Comparison of ENCODE assay signal across 8 cellular contexts in genomic region chr19:46713781-46714522, GRCh38. TPM values are rescaled to one million over a fixed set of nuclear protein-coding genes. Genes with fewer than 3 reads are reported as not detected.
DNase-seq lines count a peak whose midpoint lies in the region; ATAC-seq, FAIRE-seq and TF ChIP-seq lines count a peak whose summit lies in the region.

No MANE protein-coding gene starts in this region.

- intact Hi-C loops in sciatic nerve (cut with DNase I), result no loop called here

- H3K9me3 ChIP-seq in Loucy (ENCODE audit: insufficient read depth, low read depth, low read length) (no peaks in the 10 kb centered on the region), astrocyte (ENCODE audit: insufficient read depth, low read depth, low read length) (no peaks in the 10 kb centered on the region)

- H3K4me1 Mint-ChIP-seq in T-helper 2 cell treated with Interferon-gamma antibody and Interleukin-4, amounts not matched to agents 5 μg/mL and 100 μg/mL, for 36 hours (ENCODE audit: low read depth), result peaks cover 25% of the 10 kb centered on the region
- H3K4me1 Mint-ChIP-seq in astrocyte (ENCODE audit: low read depth, unreplicated experiment), result peaks cover 7% of the 10 kb centered on the region

- H3K4me2 ChIP-seq in Loucy (ENCODE audit: low read depth, low read length, poor library complexity, severe bottlenecking) (peak overlapping the region; percentile 98), astrocyte (ENCODE audit: low read length) (peak overlapping the region; percentile 100)

- H3K9ac ChIP-seq in Loucy (ENCODE audit: low read depth, low read length, poor library complexity, severe bottlenecking) (peak overlapping the region; percentile 100), astrocyte (ENCODE audit: low read length) (peak overlapping the region; percentile 91)

- peak overlapping the region; percentile 95 for H3K27ac Mint-ChIP-seq in T-helper 2 cell treated with Interferon-gamma antibody and Interleukin-4, amounts not matched to agents 5 μg/mL and 100 μg/mL, for 36 hours
- H3K27ac Mint-ChIP-seq in astrocyte (ENCODE audit: unreplicated experiment), result peak overlapping the region; percentile 72

- peak; percentile 87 for DNase-seq in ELF-1 (ENCODE audit: low read depth, low spot score)
- DNase-seq in T-helper 2 cell treated with Interferon-gamma antibody and Interleukin-4, amounts not matched to agents 5 μg/mL and 100 μg/mL, for 36 hours (ENCODE audit: low spot score), result peak; percentile 45
- DNase-seq in astrocyte (ENCODE audit: low read depth), result peak; percentile 66
- DNase-seq in hypothalamus (lab: John Stamatoyannopoulos, UW), result peak in 41 of 51 donors; percentile 6 to 80 (median 44)
- DNase-seq in sciatic nerve (ENCODE audit: low spot score), result peak; percentile 93
- DNase-seq in middle frontal gyrus (ENCODE audit: extremely low spot score, low spot score), result no peak

- TF ChIP-seq CTCF in Loucy (conservative IDR thresholded peaks at IDR 0.05; ENCODE audit: low read length) (no peak), astrocyte (IDR thresholded peaks at IDR 0.05; ENCODE audit: insufficient read depth, low read depth, low read length) (no peak)

- peaks cover 8% of the 10 kb centered on the region for H3K27me3 ChIP-seq in Loucy (ENCODE audit: insufficient read depth, low read length, poor library complexity, severe bottlenecking)
- H3K27me3 ChIP-seq in astrocyte (ENCODE audit: insufficient read depth, low read length), result no peaks in the 10 kb centered on the region

- peak overlapping the region; percentile 95 for H3K4me3 Mint-ChIP-seq in T-helper 2 cell treated with Interferon-gamma antibody and Interleukin-4, amounts not matched to agents 5 μg/mL and 100 μg/mL, for 36 hours
- peak overlapping the region; percentile 91 for H3K4me3 Mint-ChIP-seq in astrocyte (ENCODE audit: unreplicated experiment)

- H3K27ac ChIP-seq in astrocyte (ENCODE audit: low read depth, low read length), result peak overlapping the region; percentile 78

- H3F3A ChIP-seq in Loucy (ENCODE audit: low read depth), result peaks cover 15% of the 10 kb centered on the region

- H3K79me2 ChIP-seq in Loucy (ENCODE audit: insufficient read depth, low read length), result peaks cover 67% of the 10 kb centered on the region
- H3K79me2 ChIP-seq in astrocyte (ENCODE audit: insufficient read depth, low read length), result peaks cover 31% of the 10 kb centered on the region

- FAIRE-seq in astrocyte (lab: Jason Lieb, UNC), result no peak

- H3K4me1 ChIP-seq in Loucy (ENCODE audit: insufficient read depth, low read length, poor library complexity, severe bottlenecking) (peaks cover 30% of the 10 kb centered on the region), astrocyte (ENCODE audit: insufficient read depth, low read length) (peaks cover 23% of the 10 kb centered on the region)

- no peaks in the 10 kb centered on the region for H3K27me3 Mint-ChIP-seq in T-helper 2 cell treated with Interferon-gamma antibody and Interleukin-4, amounts not matched to agents 5 μg/mL and 100 μg/mL, for 36 hours (ENCODE audit: low read depth)
- no peaks in the 10 kb centered on the region for H3K27me3 Mint-ChIP-seq in astrocyte (ENCODE audit: low read depth, unreplicated experiment)

- peaks cover 21% of the 10 kb centered on the region; the same call in 1 of the 2 replicates for H3K36me3 ChIP-seq in Loucy (ENCODE audit: insufficient read depth, low read length)
- H3K36me3 ChIP-seq in astrocyte (ENCODE audit: insufficient read depth, low read length), result peaks cover 4% of the 10 kb centered on the region

- H3K4me3 ChIP-seq in Loucy (ENCODE audit: low read length, poor library complexity, severe bottlenecking) (peak overlapping the region; percentile 85), astrocyte (ENCODE audit: insufficient read depth, low read depth, low read length) (peak overlapping the region; percentile 66)

- H4K20me1 ChIP-seq in Loucy (ENCODE audit: insufficient read depth, low read length, poor library complexity, severe bottlenecking), result peaks cover 38% of the 10 kb centered on the region
- H4K20me1 ChIP-seq in astrocyte (ENCODE audit: insufficient read depth, low read length), result peaks cover 14% of the 10 kb centered on the region

- H2AFZ ChIP-seq in Loucy (ENCODE audit: low read length) (no peak overlapping the region; the same call in 1 of the 2 replicates), astrocyte (ENCODE audit: low read depth, low read length) (peak overlapping the region; percentile 66)

- H3K36me3 Mint-ChIP-seq in T-helper 2 cell treated with Interferon-gamma antibody and Interleukin-4, amounts not matched to agents 5 μg/mL and 100 μg/mL, for 36 hours (ENCODE audit: low read depth), result peaks cover 51% of the 10 kb centered on the region
- H3K36me3 Mint-ChIP-seq in astrocyte (ENCODE audit: low read depth, unreplicated experiment), result peaks cover 2% of the 10 kb centered on the region

- ATAC-seq in sciatic nerve (peak; percentile 77), HG02798 (IDR thresholded peaks at IDR 0.05; ENCODE audit: poor library complexity, unreplicated experiment) (no peak)

- H3K9me3 Mint-ChIP-seq in T-helper 2 cell treated with Interferon-gamma antibody and Interleukin-4, amounts not matched to agents 5 μg/mL and 100 μg/mL, for 36 hours, result no peaks in the 10 kb centered on the region
- no peaks in the 10 kb centered on the region for H3K9me3 Mint-ChIP-seq in astrocyte (ENCODE audit: unreplicated experiment)

- no peaks in the 10 kb centered on the region for H3K9me2 ChIP-seq in Loucy (replicated peaks; ENCODE audit: low read depth, low read length)

RNA-seq across cellular contexts. Expression of gene PRKD2, which starts 3.0 kb away (rescaled TPM):
- 45.8 and 54.6 TPM in 2 replicates for total RNA-seq in astrocyte
- 54.0 TPM for total RNA-seq in sciatic nerve

RNA-seq across cellular contexts. Expression of gene FKRP, which starts 31.9 kb away (rescaled TPM):
- total RNA-seq in astrocyte (25.1 and 28.1 TPM in 2 replicates), sciatic nerve (25.2 TPM)

RNA-seq across cellular contexts. Expression of gene STRN4, which starts 32.3 kb away (rescaled TPM):
- total RNA-seq in astrocyte, result 75.0 and 80.8 TPM in 2 replicates
- total RNA-seq in sciatic nerve, result 70.5 TPM

RNA-seq across cellular contexts. Expression of gene DACT3, which starts 53.0 kb away (rescaled TPM):
- total RNA-seq in astrocyte (19.8 and 27.7 TPM in 2 replicates), sciatic nerve (22.2 TPM)
